ENCODE assay signal across 11 cellular contexts in the genomic region with DNA sequence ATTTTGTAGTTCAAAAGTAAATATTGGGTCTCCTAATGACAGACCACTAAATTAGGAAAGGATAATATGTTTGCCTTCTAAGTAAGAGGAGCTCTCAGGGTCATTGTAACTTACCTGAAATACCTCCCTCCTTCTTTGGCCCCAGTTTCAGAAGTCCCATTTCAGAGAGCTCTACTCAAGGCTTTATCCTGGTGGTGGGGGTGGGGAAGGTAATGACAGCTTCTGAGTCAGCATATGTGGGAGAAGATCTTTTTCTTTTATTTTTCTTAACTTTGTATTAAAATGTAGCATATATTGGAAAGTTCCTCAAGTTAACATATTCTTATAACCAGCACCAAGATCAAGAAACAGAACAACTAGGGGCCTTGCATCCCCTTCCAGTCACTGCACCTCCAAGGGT.
"Had no signal": no experiment of that assay in that cellular context is flagged by ENCODE, and none has a peak within 500 bp of the region (broad histone marks: within the 10 kb centered on the region; RNA-seq: fewer than 3 reads in every experiment).

No MANE protein-coding gene starts in this region.

- H3K36me3 ChIP-seq: HAP-1 had no signal

- H3K4me3 ChIP-seq: GM23248, GM23338, HAP-1 had no signal

- DNase-seq: GM23248, GOT3, H7, H9, HCEC 1CT, HFFc6 had no signal

- FAIRE-seq: H1, H54 had no signal

- ATAC-seq: GM23338, HCT116 had no signal
